In genomic region chr20:41138527-41139226, GRCh38 we compare ENCODE assay signal across 8 cellular contexts. TPM values are rescaled to one million over a fixed set of nuclear protein-coding genes. Genes with fewer than 3 reads are reported as not detected.
A peak's percentile ranks its signal among the peaks of the same experiment; 100 is the strongest.
DNase-seq lines count a peak whose midpoint lies in the region; ATAC-seq and TF ChIP-seq lines count a peak whose summit lies in the region.

No MANE protein-coding gene starts in this region.

- H3K27ac Mint-ChIP-seq in activated CD4-positive, alpha-beta T cell treated with anti-CD3 and anti-CD28 coated beads, Interleukin-2, amount 10 ng/mL, durations not matched to agents 24 days and 14 days: peak overlapping the region; percentile 95
- H3K27ac Mint-ChIP-seq in activated T-cell treated with anti-CD3 and anti-CD28 coated beads, Interleukin-2, amount 50 U/mL, for 24 hours: peak overlapping the region; percentile 97

- H3K23ac ChIP-seq in trophoblast cell (ENCODE audit: low read length): no peak overlapping the region

- H3K9me3 Mint-ChIP-seq in activated CD4-positive, alpha-beta T cell treated with anti-CD3 and anti-CD28 coated beads, Interleukin-2, amount 10 ng/mL, durations not matched to agents 24 days and 14 days: no peaks in the 10 kb centered on the region
- H3K9me3 Mint-ChIP-seq in activated T-cell treated with anti-CD3 and anti-CD28 coated beads, Interleukin-2, amount 50 U/mL, for 24 hours: no peaks in the 10 kb centered on the region

- no CpG with 5 or more reads among the region's 12 CpGs for WGBS in trophoblast cell (ENCODE audit: extremely low coverage, insufficient coverage, insufficient read length)

- peak overlapping the region; percentile 51 for H3K4ac ChIP-seq in trophoblast cell (ENCODE audit: low read depth, low read length)

- intact Hi-C loops in activated CD4-positive, alpha-beta T cell treated with anti-CD3 and anti-CD28 coated beads, Interleukin-2, amount 10 ng/mL, durations not matched to agents 24 days and 14 days (cut with micrococcal nuclease): loop anchor here (1.0 to 10.0 kb wide), 5 partner anchors 11 to 556 kb away; partner anchors contain the start of gene CHD6

- H3K4me1 Mint-ChIP-seq in activated CD4-positive, alpha-beta T cell treated with anti-CD3 and anti-CD28 coated beads, Interleukin-2, amount 10 ng/mL, durations not matched to agents 24 days and 14 days: peaks cover 68% of the 10 kb centered on the region
- H3K4me1 Mint-ChIP-seq in activated T-cell treated with anti-CD3 and anti-CD28 coated beads, Interleukin-2, amount 50 U/mL, for 24 hours (ENCODE audit: low read depth): peaks cover 79% of the 10 kb centered on the region

- H3K4me3 ChIP-seq in fibroblast of the aortic adventitia (ENCODE audit: low read depth, low read length): peak overlapping the region; percentile 81
- peak overlapping the region; percentile 99 for H3K4me3 ChIP-seq in trophoblast cell (ENCODE audit: low read depth, low read length)

- peaks cover 3 to 13% of the 10 kb centered on the region in 2 experiments for H3K36me3 ChIP-seq in trophoblast cell (ENCODE audit: control insufficient read depth in 1 of 2, insufficient read depth in 2 of 2, low read length in 2 of 2)

- peaks cover 52% of the 10 kb centered on the region for H3K79me2 ChIP-seq in trophoblast cell (ENCODE audit: control insufficient read depth, insufficient read depth, low read length, poor library complexity)

- H3K4me1 ChIP-seq in trophoblast cell (ENCODE audit: control insufficient read depth in 1 of 2, insufficient read depth in 2 of 2, low read length in 2 of 2): peaks cover 18 to 32% of the 10 kb centered on the region in 2 experiments

- no peaks in the 10 kb centered on the region for H3K27me3 Mint-ChIP-seq in activated CD4-positive, alpha-beta T cell treated with anti-CD3 and anti-CD28 coated beads, Interleukin-2, amount 10 ng/mL, durations not matched to agents 24 days and 14 days
- H3K27me3 Mint-ChIP-seq in activated T-cell treated with anti-CD3 and anti-CD28 coated beads, Interleukin-2, amount 50 U/mL, for 24 hours: no peaks in the 10 kb centered on the region

- peak overlapping the region; percentile 96 for H3K4me3 Mint-ChIP-seq in activated CD4-positive, alpha-beta T cell treated with anti-CD3 and anti-CD28 coated beads, Interleukin-2, amount 10 ng/mL, durations not matched to agents 24 days and 14 days
- peak overlapping the region; percentile 94 for H3K4me3 Mint-ChIP-seq in activated T-cell treated with anti-CD3 and anti-CD28 coated beads, Interleukin-2, amount 50 U/mL, for 24 hours

- peak overlapping the region; percentile 96 for H3K27ac ChIP-seq in trophoblast cell (ENCODE audit: low read depth, low read length)

- H2BK120ac ChIP-seq in trophoblast cell (ENCODE audit: insufficient read depth, low read length, poor library complexity): peak overlapping the region; percentile 37

- H3K14ac ChIP-seq in trophoblast cell (ENCODE audit: low read length): peak overlapping the region; percentile 61

- peak overlapping the region; percentile 98 for H4K91ac ChIP-seq in trophoblast cell (ENCODE audit: low read depth, low read length)

- no peak overlapping the region for H2BK12ac ChIP-seq in trophoblast cell (ENCODE audit: low read length)

- ATAC-seq in HG03469 (IDR thresholded peaks at IDR 0.05; ENCODE audit: unreplicated experiment): no peak

- peaks cover 2% of the 10 kb centered on the region for H3K9me3 ChIP-seq in trophoblast cell (ENCODE audit: insufficient read depth, low read depth, low read length)

- H4K8ac ChIP-seq in trophoblast cell (ENCODE audit: low read depth, low read length): peak overlapping the region; percentile 78

- peak; percentile 82 for DNase-seq in activated CD4-positive, alpha-beta T cell treated with anti-CD3 and anti-CD28 coated beads, Interleukin-2, amount 10 ng/mL, durations not matched to agents 24 days and 14 days
- DNase-seq in activated CD4-positive, alpha-beta T cell treated with anti-CD3 and anti-CD28 coated beads, Interleukin-2, amount 50 U/mL, for 1 hour: no peak
- DNase-seq in activated T-cell treated with anti-CD3 and anti-CD28 coated beads, Interleukin-2, amount 50 U/mL, for 24 hours: peak; percentile 62
- DNase-seq in fibroblast of the aortic adventitia (ENCODE audit: low read depth) (peak; percentile 20), trophoblast cell (peak in 1 of 2 donors; percentile 19), NCI-H510A treated with DMSO at 0.1 percent for 48 hours (lab: John Stamatoyannopoulos, UW) (no peak), NCI-H187 treated with DMSO at 0.1 percent for 48 hours (lab: John Stamatoyannopoulos, UW) (no peak)

- peak overlapping the region; percentile 67 for H3K18ac ChIP-seq in trophoblast cell (ENCODE audit: low read length)

- peak overlapping the region; percentile 78 for H3K4me2 ChIP-seq in trophoblast cell (ENCODE audit: low read length)

- H3K9ac ChIP-seq in trophoblast cell (ENCODE audit: low read length): peak overlapping the region; percentile 86

- H2BK5ac ChIP-seq in trophoblast cell (ENCODE audit: low read depth, low read length, poor library complexity): peak overlapping the region; percentile 97

- H2AK5ac ChIP-seq in trophoblast cell (ENCODE audit: low read length): peak overlapping the region; percentile 66

- H3K27me3 ChIP-seq in trophoblast cell (ENCODE audit: insufficient read depth, low read length): no peaks in the 10 kb centered on the region

- no peak for TF ChIP-seq CTCF in fibroblast of the aortic adventitia (IDR thresholded peaks at IDR 0.05; ENCODE audit: insufficient read depth, low read length)

- H2AFZ ChIP-seq in trophoblast cell (ENCODE audit: insufficient read depth, low read length, poor library complexity): peak overlapping the region; percentile 94

- H3K36me3 Mint-ChIP-seq in activated CD4-positive, alpha-beta T cell treated with anti-CD3 and anti-CD28 coated beads, Interleukin-2, amount 10 ng/mL, durations not matched to agents 24 days and 14 days (ENCODE audit: low read depth): peaks cover 28% of the 10 kb centered on the region
- peaks cover 34% of the 10 kb centered on the region for H3K36me3 Mint-ChIP-seq in activated T-cell treated with anti-CD3 and anti-CD28 coated beads, Interleukin-2, amount 50 U/mL, for 24 hours (ENCODE audit: low read depth)

- H3K79me1 ChIP-seq in trophoblast cell (ENCODE audit: low read length): peaks cover 20% of the 10 kb centered on the region

- H4K12ac ChIP-seq in trophoblast cell (ENCODE audit: low read depth, low read length): peak overlapping the region; percentile 91

RNA-seq across cellular contexts. Expression of gene PLCG1, which starts 1.3 kb away (rescaled TPM):
- 246 and 255 TPM in 2 replicates for total RNA-seq in activated CD4-positive, alpha-beta T cell treated with anti-CD3 and anti-CD28 coated beads, Interleukin-2, amount 10 ng/mL, durations not matched to agents 24 days and 14 days
- total RNA-seq in fibroblast of the aortic adventitia (ENCODE audit: low replicate concordance): 38.0 and 56.4 TPM in 2 replicates
- polyA plus RNA-seq in trophoblast cell (2013): 55.4 and 60.6 TPM in 2 replicates

Comparison
In these comparisons a context has a peak if more than half of its experiments do, and no peak if none do; other contexts are left out.
1. DNase-seq: peak in activated CD4-positive, alpha-beta T cell treated with anti-CD3 and anti-CD28 coated beads, Interleukin-2, amount 10 ng/mL, durations not matched to agents 24 days and 14 days (single experiment), activated T-cell treated with anti-CD3 and anti-CD28 coated beads, Interleukin-2, amount 50 U/mL, for 24 hours (single experiment) and fibroblast of the aortic adventitia (single experiment); none in activated CD4-positive, alpha-beta T cell treated with anti-CD3 and anti-CD28 coated beads, Interleukin-2, amount 50 U/mL, for 1 hour (single experiment), NCI-H510A treated with DMSO at 0.1 percent for 48 hours (single experiment) and NCI-H187 treated with DMSO at 0.1 percent for 48 hours (single experiment).